ENCODE assay signal across 8 cellular contexts in the genomic region with DNA sequence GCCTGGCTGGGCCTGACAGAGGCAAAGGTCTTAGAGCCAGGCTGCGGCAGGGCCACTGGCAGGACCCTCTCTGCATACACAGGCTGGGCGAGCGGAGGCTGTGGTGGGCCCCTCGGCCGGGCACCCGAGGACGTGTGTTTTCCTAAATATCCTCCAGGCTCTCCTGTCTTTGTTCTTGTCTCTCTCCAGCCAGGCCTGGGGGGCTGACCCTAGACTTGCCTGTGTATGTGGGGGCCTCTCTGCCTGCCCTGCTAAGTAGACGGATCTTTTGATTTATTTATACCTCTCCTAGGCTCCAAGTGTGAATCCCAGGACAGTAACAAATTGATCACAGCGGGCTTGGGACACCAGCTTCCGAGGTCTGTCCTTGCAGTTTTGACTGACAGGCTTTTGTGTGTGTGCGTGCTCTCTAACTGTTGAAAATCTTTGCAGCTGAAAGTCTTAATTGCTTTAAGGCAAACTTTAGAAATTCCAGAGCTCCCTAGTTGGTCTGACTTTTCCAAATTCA. TPM values are rescaled to one million over a fixed set of nuclear protein-coding genes. Genes with fewer than 3 reads are reported as not detected.
DNase-seq lines count a peak whose midpoint lies in the region; ATAC-seq and TF ChIP-seq lines count a peak whose summit lies in the region.

No MANE protein-coding gene starts in this region.

- H3K4me3 ChIP-seq in BLaER1: peak overlapping the region; percentile 90
- H3K4me3 ChIP-seq in Karpas-422 (ENCODE audit: low read length): peak overlapping the region; percentile 96
- peak overlapping the region; percentile 91 for H3K4me3 ChIP-seq in choroid plexus epithelial cell (ENCODE audit: low read depth, low read length)
- peak overlapping the region; percentile 81 for H3K4me3 ChIP-seq in mucosa of descending colon

- peaks cover 87% of the 10 kb centered on the region for H3K4me1 ChIP-seq in BLaER1
- peaks cover 75% of the 10 kb centered on the region for H3K4me1 ChIP-seq in Karpas-422 (ENCODE audit: low read length)
- H3K4me1 ChIP-seq in mucosa of descending colon (ENCODE audit: low read depth): peaks cover 32% of the 10 kb centered on the region

- no peak for TF ChIP-seq CTCF in choroid plexus epithelial cell (conservative IDR thresholded peaks at IDR 0.05; ENCODE audit: low read depth, low read length)
- TF ChIP-seq CTCF in mucosa of descending colon (IDR thresholded peaks at IDR 0.05): no peak

- H3K27ac ChIP-seq in BLaER1 (peak overlapping the region; percentile 96), Karpas-422 (ENCODE audit: low read length) (peak overlapping the region; percentile 99)

- H3K27me3 ChIP-seq in BLaER1: no peaks in the 10 kb centered on the region
- no peaks in the 10 kb centered on the region for H3K27me3 ChIP-seq in Karpas-422 (ENCODE audit: low read length)

- ATAC-seq in mucosa of descending colon (peak; percentile 44), GM18858 (IDR thresholded peaks at IDR 0.05; ENCODE audit: unreplicated experiment) (no peak)

- no peaks in the 10 kb centered on the region for H3K9me3 ChIP-seq in BLaER1
- no peaks in the 10 kb centered on the region for H3K9me3 ChIP-seq in Karpas-422 (ENCODE audit: low read length)
- no peaks in the 10 kb centered on the region for H3K9me3 ChIP-seq in mucosa of descending colon

- no peak overlapping the region for H2AFZ ChIP-seq in Karpas-422 (ENCODE audit: low read length)

- intact Hi-C loops in mucosa of descending colon (cut with DNase I, micrococcal nuclease): no loop called here

- H3K4me2 ChIP-seq in BLaER1 (peak overlapping the region; percentile 91), Karpas-422 (ENCODE audit: low read depth, low read length, poor library complexity, severe bottlenecking) (peak overlapping the region; percentile 99)

- peaks cover 40% of the 10 kb centered on the region for H4K20me1 ChIP-seq in BLaER1
- no peaks in the 10 kb centered on the region for H4K20me1 ChIP-seq in Karpas-422 (ENCODE audit: insufficient read depth, low read depth, low read length)

- H3K79me2 ChIP-seq in Karpas-422 (ENCODE audit: low read length): peaks cover 56% of the 10 kb centered on the region

- DNase-seq in Karpas-422 (peak; percentile 68), choroid plexus epithelial cell (ENCODE audit: low read depth) (no peak), mucosa of descending colon (no peak), NCI-H1694 (lab: John Stamatoyannopoulos, UW) (no peak), OCI-M1 (lab: John Stamatoyannopoulos, UW) (no peak), SHP77 treated with DMSO at 0.1 percent for 48 hours (lab: John Stamatoyannopoulos, UW) (no peak)

- no peaks in the 10 kb centered on the region for H3K9me2 ChIP-seq in Karpas-422 (replicated peaks; ENCODE audit: insufficient read depth, low read length)

- H3K36me3 ChIP-seq in BLaER1: peaks cover 21% of the 10 kb centered on the region
- H3K36me3 ChIP-seq in Karpas-422 (ENCODE audit: insufficient read depth, low read length): peaks cover 15% of the 10 kb centered on the region
- no peaks in the 10 kb centered on the region for H3K36me3 ChIP-seq in mucosa of descending colon (ENCODE audit: low read depth)

- H3K9ac ChIP-seq in BLaER1 (peak overlapping the region; percentile 95), Karpas-422 (ENCODE audit: low read length) (peak overlapping the region; percentile 99)

RNA-seq across cellular contexts. Expression of a gene that starts 1.1 kb away (rescaled TPM):
- 77.9 and 93.3 TPM in 2 replicates for total RNA-seq in Karpas-422 (2014; rRNA removed; shearing (Covaris generic); ENCODE audit: low replicate concordance)
- total RNA-seq in mucosa of descending colon: 10 to 100 TPM; 41.1 to 65.0 (median 51.8) TPM
